2 cellular contexts compared by ENCODE assay signal in genomic region chr16:20280259-20280658, GRCh38.
TF ChIP-seq lines count a peak whose summit lies in the region.

No MANE protein-coding gene starts in this region.

TF ChIP-seq in IMR-90, 13 proteins besides CTCF, POLR2A, EP300 and RAD21:
- TF ChIP-seq RFX5 (IDR thresholded peaks at IDR 0.05; ENCODE audit: low read depth, low read length) (no peak), NFE2L2 (IDR thresholded peaks at IDR 0.05; ENCODE audit: low read depth, low read length) (peak; percentile 85)

TF ChIP-seq in H1, 55 proteins besides CTCF, POLR2A, EP300 and RAD21:
- TF ChIP-seq MAFK (IDR thresholded peaks at IDR 0.05; ENCODE audit: low read depth, low read length) (0 out of 2 replicates have a peak, but pooled peaks have one; percentile 39), BACH1 (IDR thresholded peaks at IDR 0.05; ENCODE audit: low read length) (peak; percentile 52; the same call in 1 of the 2 replicates), EGR1 (IDR thresholded peaks at IDR 0.05; ENCODE audit: borderline replicate concordance, low read depth, low read length) (no peak)
